ENCODE assay signal across 22 cellular contexts in the genomic region with DNA sequence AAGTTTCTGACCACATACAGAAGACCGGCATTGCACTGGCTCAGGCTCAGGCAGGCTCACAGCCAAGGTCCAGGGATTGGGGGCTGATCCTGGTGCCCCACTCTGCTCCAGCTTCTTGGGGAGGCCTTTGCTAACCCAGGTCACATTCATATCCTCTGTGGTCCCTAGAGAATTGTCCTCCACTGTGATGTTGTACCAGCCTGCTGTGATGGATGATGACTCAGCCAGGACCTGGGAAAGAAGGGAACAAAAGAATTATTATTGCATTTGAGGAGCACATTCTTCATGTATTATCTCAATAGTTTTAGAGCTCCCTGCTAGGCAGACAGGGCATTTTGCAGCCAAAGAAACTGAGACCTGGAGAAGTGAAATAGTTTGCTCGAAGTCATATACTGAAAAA.
"Had no signal": no experiment of that assay in that cellular context is flagged by ENCODE, and none has a peak within 500 bp of the region (broad histone marks: within the 10 kb centered on the region; RNA-seq: fewer than 3 reads in every experiment).

No MANE protein-coding gene starts in this region.

- H3K27me3 Mint-ChIP-seq: type B pancreatic cell had no signal

- H3K36me3 ChIP-seq: breast epithelium, heart right ventricle, ovary had no signal

- H3K4me3 Mint-ChIP-seq: activated CD8-positive, alpha-beta memory T cell treated with anti-CD3 and anti-CD28 coated beads, Interleukin-2, amount 10 ng/mL, durations not matched to agents 7 days and 5 days; activated naive CD8-positive, alpha-beta T cell treated with anti-CD3 and anti-CD28 coated beads, Interleukin-2, amount 10 ng/mL, durations not matched to agents 7 days and 5 days; immature natural killer cell; naive thymus-derived CD8-positive, alpha-beta T cell; stimulated activated effector memory CD8-positive, alpha-beta T cell treated with anti-CD3 and anti-CD28 coated beads, Interleukin-12 subunit alpha, Interleukin-12 subunit beta, amount 100 ng/mL, for 72 hours; type B pancreatic cell had no signal

- H3K27ac ChIP-seq: breast epithelium, heart right ventricle, ovary, psoas muscle, testis, VCaP had no signal

- H3K36me3 Mint-ChIP-seq: activated CD8-positive, alpha-beta memory T cell treated with anti-CD3 and anti-CD28 coated beads, Interleukin-2, amount 10 ng/mL, durations not matched to agents 7 days and 5 days; activated naive CD8-positive, alpha-beta T cell treated with anti-CD3 and anti-CD28 coated beads, Interleukin-2, amount 10 ng/mL, durations not matched to agents 7 days and 5 days; immature natural killer cell; stimulated activated effector memory CD8-positive, alpha-beta T cell treated with anti-CD3 and anti-CD28 coated beads, Interleukin-12 subunit alpha, Interleukin-12 subunit beta, amount 100 ng/mL, for 72 hours; type B pancreatic cell had no signal

- H3K9me3 Mint-ChIP-seq: activated T-helper 2 cell treated with anti-CD3 and anti-CD28 coated beads, Interferon-gamma antibody, Interleukin-2, Interleukin-4, amounts not matched to agents 10 μg/mL and 5 μg/mL and 100 μg/mL, durations not matched to agents 14 hours and 24 hours and 36 hours; stimulated activated effector memory CD8-positive, alpha-beta T cell treated with anti-CD3 and anti-CD28 coated beads, Interleukin-12 subunit alpha, Interleukin-12 subunit beta, amount 100 ng/mL, for 72 hours had no signal

- H3K9me3 ChIP-seq: ovary, psoas muscle, testis had no signal

- H3K27ac Mint-ChIP-seq: activated CD8-positive, alpha-beta memory T cell treated with anti-CD3 and anti-CD28 coated beads, Interleukin-2, amount 10 ng/mL, durations not matched to agents 7 days and 5 days; activated naive CD8-positive, alpha-beta T cell treated with anti-CD3 and anti-CD28 coated beads, Interleukin-2, amount 10 ng/mL, durations not matched to agents 7 days and 5 days; activated T-helper 2 cell treated with anti-CD3 and anti-CD28 coated beads, Interferon-gamma antibody, Interleukin-2, Interleukin-4, amounts not matched to agents 10 μg/mL and 5 μg/mL and 100 μg/mL, durations not matched to agents 14 hours and 24 hours and 36 hours; immature natural killer cell; stimulated activated effector memory CD8-positive, alpha-beta T cell treated with anti-CD3 and anti-CD28 coated beads, Interleukin-12 subunit alpha, Interleukin-12 subunit beta, amount 100 ng/mL, for 72 hours; type B pancreatic cell had no signal

- H3K27me3 ChIP-seq: breast epithelium, ovary, testis had no signal

- H3K4me1 ChIP-seq: breast epithelium, heart right ventricle, psoas muscle, testis had no signal

- H3K4me1 Mint-ChIP-seq: activated CD8-positive, alpha-beta memory T cell treated with anti-CD3 and anti-CD28 coated beads, Interleukin-2, amount 10 ng/mL, durations not matched to agents 7 days and 5 days; activated naive CD8-positive, alpha-beta T cell treated with anti-CD3 and anti-CD28 coated beads, Interleukin-2, amount 10 ng/mL, durations not matched to agents 7 days and 5 days; immature natural killer cell; stimulated activated effector memory CD8-positive, alpha-beta T cell treated with anti-CD3 and anti-CD28 coated beads, Interleukin-12 subunit alpha, Interleukin-12 subunit beta, amount 100 ng/mL, for 72 hours had no signal

- ATAC-seq: activated CD8-positive, alpha-beta memory T cell treated with anti-CD3 and anti-CD28 coated beads, Interleukin-2, amount 10 ng/mL, durations not matched to agents 7 days and 5 days; heart right ventricle; naive thymus-derived CD8-positive, alpha-beta T cell; psoas muscle; right cardiac atrium; stimulated activated effector memory CD8-positive, alpha-beta T cell treated with anti-CD3 and anti-CD28 coated beads, Interleukin-12 subunit alpha, Interleukin-12 subunit beta, amount 100 ng/mL, for 72 hours had no signal

- DNase-seq: activated CD4-positive, alpha-beta T cell treated with anti-CD3 and anti-CD28 coated beads, Interleukin-2, amount 50 U/mL, for 48 hours; activated CD8-positive, alpha-beta memory T cell treated with anti-CD3 and anti-CD28 coated beads, Interleukin-2, amount 10 ng/mL, durations not matched to agents 7 days and 5 days; activated naive CD4-positive, alpha-beta T cell treated with Interleukin-2 at 50 U/mL for 16 hours; activated naive CD8-positive, alpha-beta T cell treated with anti-CD3 and anti-CD28 coated beads, Interleukin-2, amount 10 ng/mL, durations not matched to agents 7 days and 5 days; amygdala; cortex of kidney; heart right ventricle; immature natural killer cell; mesendoderm; naive thymus-derived CD8-positive, alpha-beta T cell; ovary; psoas muscle; right cardiac atrium; stimulated activated CD4-positive, alpha-beta T cell treated with anti-CD3 and anti-CD28 coated beads, Interleukin-4, amount 100 ng/mL, for 24 hours; T-helper 2 cell; testis had no signal

- H3K4me3 ChIP-seq: breast epithelium, heart right ventricle, ovary, psoas muscle, smooth muscle cell, testis had no signal
